Comparison of ENCODE assay signal across 1 cellular context in the genomic region with DNA sequence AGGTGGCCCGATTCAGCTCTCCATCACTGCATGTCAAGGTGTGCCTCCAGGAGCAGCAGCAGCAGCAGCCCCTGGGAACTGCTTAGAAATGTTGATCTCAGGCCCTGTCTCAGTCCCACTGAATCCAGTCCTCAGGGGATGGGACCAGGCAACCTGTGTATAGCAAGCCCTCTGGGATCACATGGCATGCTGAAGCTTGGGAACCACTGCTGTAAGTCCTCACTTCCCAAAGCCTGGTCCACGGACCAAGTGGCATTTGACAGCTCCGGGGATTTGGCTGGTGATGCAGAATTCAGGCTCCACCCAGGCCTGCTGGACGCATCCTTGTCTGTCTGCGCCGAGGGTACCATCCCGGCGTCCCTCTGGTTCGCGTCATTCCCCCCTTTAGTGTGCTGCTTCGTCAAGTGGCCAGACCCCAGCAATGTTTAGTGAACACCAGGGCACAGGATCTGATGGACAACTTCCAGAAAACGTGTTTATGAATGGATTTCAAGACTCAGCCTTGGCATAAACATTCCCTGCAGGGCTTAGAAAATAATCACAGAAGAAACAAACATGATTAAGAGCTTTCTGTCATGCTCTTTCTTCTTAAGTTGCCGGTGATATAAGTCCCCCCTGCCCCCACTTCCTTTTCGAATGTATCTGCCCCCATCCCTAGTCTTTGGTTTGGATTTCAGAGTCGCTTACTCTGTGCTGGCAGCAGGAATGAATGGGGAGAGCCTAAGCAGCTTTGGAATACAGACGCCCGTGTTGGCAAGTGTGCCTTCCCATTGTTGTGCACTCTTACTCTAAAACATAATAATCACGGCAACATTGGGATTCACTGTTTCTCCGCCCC.
A peak's percentile ranks its signal among the peaks of the same experiment; 100 is the strongest.
TF ChIP-seq lines count a peak whose summit lies in the region.

No MANE protein-coding gene starts in this region.

TF ChIP-seq in IMR-90, 13 proteins besides CTCF, POLR2A, EP300 and RAD21:
- TF ChIP-seq SMC3 (IDR thresholded peaks at IDR 0.05; ENCODE audit: low read depth, low read length) (no peak), MAZ (IDR thresholded peaks at IDR 0.05; ENCODE audit: borderline replicate concordance, low read depth, low read length) (no peak), MXI1 (IDR thresholded peaks at IDR 0.05; ENCODE audit: borderline replicate concordance, low read depth, low read length) (no peak), CHD1 (IDR thresholded peaks at IDR 0.05; ENCODE audit: low read depth, low read length) (no peak), BHLHE40 (IDR thresholded peaks at IDR 0.05; ENCODE audit: low read depth, low read length) (peak; percentile 54)
- TF ChIP-seq, protein P1, sequence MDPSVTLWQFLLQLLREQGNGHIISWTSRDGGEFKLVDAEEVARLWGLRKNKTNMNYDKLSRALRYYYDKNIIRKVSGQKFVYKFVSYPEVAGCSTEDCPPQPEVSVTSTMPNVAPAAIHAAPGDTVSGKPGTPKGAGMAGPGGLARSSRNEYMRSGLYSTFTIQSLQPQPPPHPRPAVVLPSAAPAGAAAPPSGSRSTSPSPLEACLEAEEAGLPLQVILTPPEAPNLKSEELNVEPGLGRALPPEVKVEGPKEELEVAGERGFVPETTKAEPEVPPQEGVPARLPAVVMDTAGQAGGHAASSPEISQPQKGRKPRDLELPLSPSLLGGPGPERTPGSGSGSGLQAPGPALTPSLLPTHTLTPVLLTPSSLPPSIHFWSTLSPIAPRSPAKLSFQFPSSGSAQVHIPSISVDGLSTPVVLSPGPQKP (IDR thresholded peaks at IDR 0.05; ENCODE audit: borderline replicate concordance, low read depth, low read length), result no peak
